ENCODE assay signal across 19 cellular contexts in genomic region chr15:79092382-79092781, GRCh38. TPM values are rescaled to one million over a fixed set of nuclear protein-coding genes. Genes with fewer than 3 reads are reported as not detected.
DNase-seq lines count a peak whose midpoint lies in the region; ATAC-seq, FAIRE-seq and TF ChIP-seq lines count a peak whose summit lies in the region.
"Had no signal": no experiment of that assay in that cellular context is flagged by ENCODE, and none has a peak within 500 bp of the region (broad histone marks: within the 10 kb centered on the region; RNA-seq: fewer than 3 reads in every experiment).

No MANE protein-coding gene starts in this region.

- H3K36me3 ChIP-seq in IMR-90 (ENCODE audit: control insufficient read depth, insufficient read depth, low read length) = no peaks in the 10 kb centered on the region
- H3K36me3 ChIP-seq in neuronal stem cell (replicated peaks in 1 of 2; ENCODE audit: control insufficient read depth in 2 of 2, insufficient read depth in 2 of 2, low read length in 2 of 2) = no peaks in the 10 kb centered on the region
- H3K36me3 ChIP-seq: esophagus muscularis mucosa, sigmoid colon had no signal

- H2BK20ac ChIP-seq in IMR-90 (ENCODE audit: low read depth, low read length) = no peak overlapping the region

- peak; percentile 86 for FAIRE-seq in GM12892 (lab: Jason Lieb, UNC)

- no peak for TF ChIP-seq CTCF in IMR-90 (conservative IDR thresholded peaks at IDR 0.05; ENCODE audit: low read depth, low read length)

- H3K4me1 ChIP-seq in IMR-90 (ENCODE audit: control insufficient read depth, insufficient read depth, low read length) (no peaks in the 10 kb centered on the region), neuronal stem cell (ENCODE audit: control insufficient read depth in 2 of 2, insufficient read depth in 1 of 2, low read depth in 1 of 2, low read length in 2 of 2) (peaks cover 0 to 3% of the 10 kb centered on the region in 2 donors)

- H3K9ac ChIP-seq in IMR-90 (ENCODE audit: low read depth, low read length) (no peak overlapping the region), neuronal stem cell (ENCODE audit: low read depth, low read length, poor library complexity) (peak overlapping the region; percentile 70)

- no peak overlapping the region for H2BK120ac ChIP-seq in IMR-90 (ENCODE audit: low read depth, low read length)
- no peak overlapping the region for H2BK120ac ChIP-seq in neuronal stem cell (ENCODE audit: low read depth, low read length)

- WGBS in IMR-90 (ENCODE audit: extremely low coverage in 2 of 2, insufficient read length in 1 of 2), 2 experiments = 67% methylated on average over 1 of the region's 2 CpGs; no CpG with 5 or more reads in 1 of the 2 experiments
- WGBS in neuronal stem cell (ENCODE audit: extremely low coverage in 2 of 2, insufficient read length in 2 of 2, insufficient replicate concordance in 1 of 2), 2 donors = no CpG with 5 or more reads among the region's 2 CpGs

- POLR2A ChIA-PET in IMR-90 (lab: Charles Lee; ENCODE audit: unreplicated experiment) = no interaction called here

- H2AK9ac ChIP-seq in IMR-90 (replicated peaks; ENCODE audit: low read depth, low read length, poor library complexity) = no peak overlapping the region

- TF ChIP-seq RAD21 in IMR-90 (IDR thresholded peaks at IDR 0.05; ENCODE audit: low read length) = no peak

- H3K9me3 ChIP-seq in IMR-90 (ENCODE audit: control insufficient read depth, insufficient read depth, low read length) = no peaks in the 10 kb centered on the region
- peaks cover 0 to 2% of the 10 kb centered on the region in 2 donors for H3K9me3 ChIP-seq in neuronal stem cell (replicated peaks in 1 of 2; ENCODE audit: control insufficient read depth in 2 of 2, insufficient read depth in 1 of 2, low read depth in 1 of 2, low read length in 2 of 2)
- H3K9me3 ChIP-seq: esophagus muscularis mucosa, sigmoid colon had no signal

- H3K27ac ChIP-seq in IMR-90 (ENCODE audit: insufficient read depth, low read length) (no peak overlapping the region), neuronal stem cell (replicated peaks; ENCODE audit: low read length) (no peak overlapping the region)
- H3K27ac ChIP-seq: esophagus muscularis mucosa, sigmoid colon had no signal

- H3K4me3 ChIP-seq in IMR-90 (ENCODE audit: insufficient read depth, low read depth, low read length) = no peak overlapping the region
- H3K4me3 ChIP-seq in neuronal stem cell (ENCODE audit: low read length in 2 of 2) = peak overlapping the region in 1 of 2 donors; percentile 27
- H3K4me3 ChIP-seq: sigmoid colon had no signal

- TF ChIP-seq POLR2A in GM12892 (IDR thresholded peaks at IDR 0.05; ENCODE audit: low read depth, low read length) (no peak), IMR-90 (IDR thresholded peaks at IDR 0.05; ENCODE audit: low read depth, low read length) (no peak)

- no peak overlapping the region for H4K5ac ChIP-seq in IMR-90 (ENCODE audit: low read depth, low read length)

- H2AFZ ChIP-seq in IMR-90 (replicated peaks; ENCODE audit: low read length, poor library complexity) = no peak overlapping the region
- no peak overlapping the region for H2AFZ ChIP-seq in neuronal stem cell (ENCODE audit: low read length)

- peaks cover 4% of the 10 kb centered on the region; the same call in 1 of the 2 replicates for H4K20me1 ChIP-seq in IMR-90 (ENCODE audit: insufficient read depth, low read length)

- in situ Hi-C loops in IMR-90 (cut with MboI; ENCODE audit: low sequenced_read_pairs) = no loop called here

- H4K91ac ChIP-seq in IMR-90 (ENCODE audit: insufficient read depth, low read depth, low read length) (no peak overlapping the region), neuronal stem cell (ENCODE audit: low read depth, low read length, poor library complexity) (no peak overlapping the region)

- H3K9me1 ChIP-seq in IMR-90 (ENCODE audit: insufficient read depth, low read length) = no peaks in the 10 kb centered on the region

- H3K79me1 ChIP-seq in IMR-90 (ENCODE audit: low read depth in 1 of 2, low read length in 2 of 2) (no peaks in the 10 kb centered on the region), neuronal stem cell (ENCODE audit: low read depth, low read length) (no peaks in the 10 kb centered on the region)

- H2BK5ac ChIP-seq in IMR-90 (ENCODE audit: low read depth, low read length, poor library complexity, severe bottlenecking) (peak overlapping the region; percentile 60), neuronal stem cell (ENCODE audit: low read length) (no peak overlapping the region)

- H3K23ac ChIP-seq in IMR-90 (ENCODE audit: low read depth, low read length) = no peak overlapping the region
- H3K23ac ChIP-seq in neuronal stem cell (ENCODE audit: low read depth, low read length, poor library complexity) = peak overlapping the region; percentile 70

- CTCF ChIA-PET in IMR-90 (lab: Yijun Ruan, JAX) = no interaction called here

- H3K27me3 ChIP-seq in IMR-90 (ENCODE audit: control insufficient read depth, insufficient read depth, low read length) (peaks cover 35% of the 10 kb centered on the region), neuronal stem cell (ENCODE audit: control insufficient read depth in 3 of 3, insufficient read depth in 3 of 3, low read depth in 1 of 3, low read length in 3 of 3) (peaks cover 27 to 87% (median 54%) of the 10 kb centered on the region in 3 experiments)

- H4K8ac ChIP-seq in IMR-90 (ENCODE audit: low read depth in 2 of 2, low read length in 2 of 2) (no peak overlapping the region), neuronal stem cell (ENCODE audit: low read depth, low read length) (no peak overlapping the region)

- DNase-seq in GM12892 (ENCODE audit: insufficient read length) = no peak
- no peak for DNase-seq in IMR-90
- peak; percentile 34 for DNase-seq in ecto neural progenitor cell (ENCODE audit: low spot score)
- no peak for DNase-seq in neuronal stem cell (ENCODE audit: low spot score)
- no peak for DNase-seq in activated CD4-positive, CD25-positive, alpha-beta regulatory T cell (lab: John Stamatoyannopoulos, UW)
- DNase-seq in UCSD-AML1 (lab: John Stamatoyannopoulos, UW; ENCODE audit: unreplicated experiment) = no peak
- DNase-seq in NCI-H128 (lab: John Stamatoyannopoulos, UW; ENCODE audit: unreplicated experiment) = no peak
- DNase-seq: activated CD8-positive, alpha-beta T cell treated with anti-CD3 and anti-CD28 coated beads for 36 hours; activated T-cell treated with anti-CD3 and anti-CD28 coated beads, Interleukin-2, amount 50 U/mL, for 4 hours; CD4-positive, alpha-beta T cell; effector memory CD8-positive, alpha-beta T cell; KG1; naive B cell; NCI-H187; posterior cingulate gyrus; sigmoid colon had no signal

- H3K14ac ChIP-seq in IMR-90 (replicated peaks; ENCODE audit: low read depth, low read length) (no peak overlapping the region), neuronal stem cell (ENCODE audit: low read length) (peak overlapping the region; percentile 98)

- H2BK15ac ChIP-seq in IMR-90 (ENCODE audit: low read depth, low read length) (no peak overlapping the region), neuronal stem cell (ENCODE audit: low read length) (no peak overlapping the region)

- H2AK5ac ChIP-seq in IMR-90 (ENCODE audit: low read depth, low read length) (no peak overlapping the region), neuronal stem cell (ENCODE audit: low read depth, low read length) (no peak overlapping the region)

- H3K4ac ChIP-seq in IMR-90 (ENCODE audit: low read depth, low read length) = no peak overlapping the region
- no peak overlapping the region for H3K4ac ChIP-seq in neuronal stem cell (ENCODE audit: low read length)

- H3K18ac ChIP-seq in IMR-90 (ENCODE audit: low read depth, low read length) (no peak overlapping the region), neuronal stem cell (ENCODE audit: low read length) (no peak overlapping the region)

- no peak overlapping the region for H2BK12ac ChIP-seq in neuronal stem cell (ENCODE audit: low read length)

- no peak for ATAC-seq in IMR-90 (ENCODE audit: low read depth)
- ATAC-seq: activated T-cell treated with anti-CD3 and anti-CD28 coated beads, Interleukin-2, amount 50 U/mL, for 4 hours; effector memory CD8-positive, alpha-beta T cell had no signal

- BruUV-seq in IMR-90 (replicated peaks; lab: Mats Ljungman, UMichigan) = no TSS peak

- no peak overlapping the region for H3K56ac ChIP-seq in IMR-90 (ENCODE audit: extremely low read depth, insufficient read depth, low read length)

- H3K4me2 ChIP-seq in IMR-90 (ENCODE audit: low read depth, low read length) = no peak overlapping the region
- H3K4me2 ChIP-seq in neuronal stem cell (ENCODE audit: insufficient read depth, low read length, poor library complexity, severe bottlenecking) = no peak overlapping the region

- dilution Hi-C loops in IMR-90 (cut with HindIII; ENCODE audit: low sequenced_read_pairs, unreplicated experiment) = no loop called here

- intact Hi-C loops in IMR-90 (cut with micrococcal nuclease) = no loop called here

TF ChIP-seq in IMR-90, 13 proteins besides CTCF, POLR2A, EP300 and RAD21 (continues in another document):
- TF ChIP-seq MAFK (IDR thresholded peaks at IDR 0.05; ENCODE audit: low read depth, low read length) = no peak
- no peak for TF ChIP-seq RFX5 (IDR thresholded peaks at IDR 0.05; ENCODE audit: low read depth, low read length)
- TF ChIP-seq CEBPB (IDR thresholded peaks at IDR 0.05; ENCODE audit: low read depth, low read length) = no peak
- no peak for TF ChIP-seq MAZ (IDR thresholded peaks at IDR 0.05; ENCODE audit: borderline replicate concordance, low read depth, low read length)
- no peak for TF ChIP-seq MXI1 (IDR thresholded peaks at IDR 0.05; ENCODE audit: borderline replicate concordance, low read depth, low read length)
- TF ChIP-seq SMC3 (IDR thresholded peaks at IDR 0.05; ENCODE audit: low read depth, low read length) = no peak
- no peak for TF ChIP-seq BHLHE40 (IDR thresholded peaks at IDR 0.05; ENCODE audit: low read depth, low read length)
- TF ChIP-seq USF2 (IDR thresholded peaks at IDR 0.05; ENCODE audit: low read depth, low read length) = no peak
- no peak for TF ChIP-seq CHD1 (IDR thresholded peaks at IDR 0.05; ENCODE audit: low read depth, low read length)
- TF ChIP-seq RCOR1 (IDR thresholded peaks at IDR 0.05; ENCODE audit: insufficient replicate concordance, low read length) = no peak

RNA-seq across cellular contexts. Expression of gene RASGRF1, which starts 1.8 kb away (rescaled TPM):
- polyA plus RNA-seq in GM12892 (2012; ENCODE audit: missing spikeins) = 4.3 TPM
- under 0.01 TPM in 2 replicates for total RNA-seq in IMR-90 (2012; rRNA removed)
- polyA plus RNA-seq in IMR-90 (2012; rRNA removed) = 0.06 and 0.15 TPM in 2 replicates
- 0.08 and 0.41 TPM in 2 replicates for polyA plus RNA-seq in IMR-90 (2012; cell fraction: cytosol; rRNA removed)
- polyA plus RNA-seq in IMR-90 (2012; cell fraction: nucleus; rRNA removed; ENCODE audit: low replicate concordance) = 0.05 and 0.60 TPM in 2 replicates
- polyA plus RNA-seq in neuronal stem cell (2013, experiment 1 of 2) = 0.07 TPM
- 0.01 TPM for polyA plus RNA-seq in neuronal stem cell (2013, experiment 2 of 2)
- total RNA-seq: activated CD8-positive, alpha-beta T cell treated with anti-CD3 and anti-CD28 coated beads for 36 hours; activated naive CD4-positive, alpha-beta T cell treated with anti-CD3 and anti-CD28 coated beads, Interleukin-2, amount 50 U/mL, for 72 hours; CD4-positive, alpha-beta T cell; T-helper 2 cell treated with Interferon-gamma antibody and Interleukin-4, amounts not matched to agents 100 ng/mL and 5 ng/mL, for 36 hours had no signal
